In genomic region chr5:143400541-143401252, GRCh38 we compare ENCODE assay signal across 8 cellular contexts.
DNase-seq lines count a peak whose midpoint lies in the region; ATAC-seq and TF ChIP-seq lines count a peak whose summit lies in the region.

No MANE protein-coding gene starts in this region.

- peaks cover 0 to 4% of the 10 kb centered on the region in 2 donors for H3K36me3 ChIP-seq in duodenal mucosa (ENCODE audit: control insufficient read depth in 1 of 2, insufficient read depth in 2 of 2, low read length in 2 of 2)
- no peaks in the 10 kb centered on the region for H3K36me3 ChIP-seq in parathyroid adenoma (ENCODE audit: control insufficient read depth, insufficient read depth, low read length)

- H3K27me3 ChIP-seq in duodenal mucosa (ENCODE audit: control insufficient read depth in 1 of 2, insufficient read depth in 2 of 2, low read length in 2 of 2) (no peaks in the 10 kb centered on the region), parathyroid adenoma (ENCODE audit: control insufficient read depth, insufficient read depth, low read length) (no peaks in the 10 kb centered on the region)

- H3K9ac ChIP-seq in duodenal mucosa (ENCODE audit: low read depth in 1 of 2, low read length in 2 of 2) (peak overlapping the region; percentile 3 to 34), parathyroid adenoma (no peak overlapping the region)

- H3K4me3 ChIP-seq in duodenal mucosa (ENCODE audit: low read depth in 1 of 2, low read length in 2 of 2) (peak overlapping the region; percentile 66 to 79), parathyroid adenoma (ENCODE audit: low read depth, low read length) (peak overlapping the region; percentile 83)

- peak overlapping the region; percentile 77 for H3K4me2 ChIP-seq in parathyroid adenoma (ENCODE audit: low read length)

- TF ChIP-seq CTCF in parathyroid adenoma (IDR thresholded peaks at IDR 0.05): no peak

- no peaks in the 10 kb centered on the region for H3K9me3 ChIP-seq in duodenal mucosa (ENCODE audit: control insufficient read depth in 1 of 2, low read length in 2 of 2)
- no peaks in the 10 kb centered on the region for H3K9me3 ChIP-seq in parathyroid adenoma (ENCODE audit: control insufficient read depth, low read length)

- H3K4me1 ChIP-seq in duodenal mucosa (ENCODE audit: control insufficient read depth in 1 of 2, insufficient read depth in 2 of 2, low read length in 2 of 2): peaks cover 23 to 55% of the 10 kb centered on the region in 2 donors
- peaks cover 10% of the 10 kb centered on the region for H3K4me1 ChIP-seq in parathyroid adenoma

- H2AFZ ChIP-seq in parathyroid adenoma: no peak overlapping the region

- DNase-seq in EH (ENCODE audit: low read depth) (peak; percentile 18), NCI-H82 (lab: John Stamatoyannopoulos, UW) (peak; percentile 51), NCI-H526 (lab: John Stamatoyannopoulos, UW) (no peak), HK-2 (ENCODE audit: unreplicated experiment) (no peak)

- peaks cover 21% of the 10 kb centered on the region for H3K79me2 ChIP-seq in parathyroid adenoma

- H3K27ac ChIP-seq in duodenal mucosa (ENCODE audit: low read depth, low read length): peak overlapping the region; percentile 3
- H3K27ac ChIP-seq in parathyroid adenoma: no peak overlapping the region

- ATAC-seq in GM19397 (IDR thresholded peaks at IDR 0.05; ENCODE audit: unreplicated experiment): no peak
- ATAC-seq in GM21381 (IDR thresholded peaks at IDR 0.05; ENCODE audit: unreplicated experiment): no peak

Comparison
In these comparisons a context has a peak if more than half of its experiments do, and no peak if none do; other contexts are left out.
1. DNase-seq: peak in EH (single experiment) and NCI-H82 (single experiment); none in NCI-H526 (0 of 2) and HK-2 (single experiment).